Comparison of ENCODE assay signal across 8 cellular contexts in the genomic region with DNA sequence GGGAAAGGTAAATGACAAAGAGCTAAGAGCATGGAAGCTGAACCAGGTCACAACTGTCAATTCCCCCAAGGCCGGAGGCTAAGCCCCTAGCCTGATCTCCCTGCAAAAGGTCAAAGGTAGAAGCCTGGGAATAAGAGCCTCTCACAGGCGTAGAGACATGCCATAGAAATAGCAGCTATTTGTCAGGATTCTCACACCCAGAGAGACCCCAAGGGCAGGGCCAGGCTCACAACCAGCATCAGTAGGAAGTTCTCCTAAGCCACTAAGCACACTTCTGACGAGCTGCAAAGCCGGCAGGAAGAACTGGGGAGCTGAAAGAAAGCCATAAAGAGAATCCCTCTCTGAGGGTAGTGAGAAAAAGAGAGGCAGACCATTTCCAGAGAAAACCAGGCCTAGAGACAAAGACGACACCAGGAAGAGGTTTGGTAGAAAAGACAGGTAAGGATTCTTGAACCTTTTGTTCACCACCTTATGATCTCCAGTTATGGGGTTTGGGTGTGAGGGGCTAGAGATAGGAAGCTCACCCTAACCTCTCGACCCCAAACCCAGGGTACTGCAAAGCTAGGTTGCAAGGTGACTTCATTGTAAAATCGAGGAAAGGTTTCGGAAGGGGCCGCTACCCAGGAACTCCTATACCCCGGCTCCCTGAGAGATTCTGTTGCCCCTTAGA. TPM values are rescaled to one million over a fixed set of nuclear protein-coding genes. Genes with fewer than 3 reads are reported as not detected.
DNase-seq lines count a peak whose midpoint lies in the region; ATAC-seq and TF ChIP-seq lines count a peak whose summit lies in the region.

No MANE protein-coding gene starts in this region.

- H3K4me1 Mint-ChIP-seq in CD4-positive, alpha-beta T cell (ENCODE audit: low read depth), result peaks cover 44% of the 10 kb centered on the region
- H3K4me1 Mint-ChIP-seq in chondrocyte (ENCODE audit: low read depth), result peaks cover 30% of the 10 kb centered on the region

- no peaks in the 10 kb centered on the region for H3K9me3 Mint-ChIP-seq in CD4-positive, alpha-beta T cell
- no peaks in the 10 kb centered on the region for H3K9me3 Mint-ChIP-seq in chondrocyte (ENCODE audit: low read depth)

- no peak for ATAC-seq in CD4-positive, alpha-beta T cell (ENCODE audit: poor library complexity)

- H3K27ac ChIP-seq in CD4-positive, alpha-beta T cell (ENCODE audit: low read depth, low read length), result peak overlapping the region; percentile 65
- H3K27ac ChIP-seq in muscle layer of duodenum (ENCODE audit: low read length), result peak overlapping the region; percentile 10

- no peak overlapping the region for H2AFZ ChIP-seq in Loucy (ENCODE audit: low read length)

- peaks cover 59% of the 10 kb centered on the region for H3K79me2 ChIP-seq in Loucy (ENCODE audit: insufficient read depth, low read length)

- no peaks in the 10 kb centered on the region for H3K27me3 ChIP-seq in CD4-positive, alpha-beta T cell (ENCODE audit: control insufficient read depth, insufficient read depth, low read length)
- H3K27me3 ChIP-seq in Loucy (ENCODE audit: insufficient read depth, low read length, poor library complexity, severe bottlenecking) (no peaks in the 10 kb centered on the region), muscle layer of duodenum (ENCODE audit: low read depth, low read length) (no peaks in the 10 kb centered on the region)

- peak overlapping the region; percentile 99 for H3K27ac Mint-ChIP-seq in CD4-positive, alpha-beta T cell
- H3K27ac Mint-ChIP-seq in chondrocyte (ENCODE audit: unreplicated experiment), result peak overlapping the region; percentile 71

- no peaks in the 10 kb centered on the region for H3K9me2 ChIP-seq in Loucy (replicated peaks; ENCODE audit: low read depth, low read length)

- no peak for DNase-seq in CD4-positive, alpha-beta T cell
- no peak for DNase-seq in chondrocyte (ENCODE audit: low spot score)
- no peak for DNase-seq in HPDE6-E6E7 (ENCODE audit: extremely low spot score)
- no peak for DNase-seq in NCI-H526 (lab: John Stamatoyannopoulos, UW)
- DNase-seq in hepatic stellate cell (ENCODE audit: low spot score), result no peak
- no peak for DNase-seq in T1000 (lab: John Stamatoyannopoulos, UW)

- no peaks in the 10 kb centered on the region for H3K9me3 ChIP-seq in CD4-positive, alpha-beta T cell (ENCODE audit: control insufficient read depth, low read length)
- H3K9me3 ChIP-seq in Loucy (ENCODE audit: insufficient read depth, low read depth, low read length), result no peaks in the 10 kb centered on the region
- no peaks in the 10 kb centered on the region for H3K9me3 ChIP-seq in muscle layer of duodenum (ENCODE audit: control insufficient read depth in 1 of 2, low read length in 2 of 2)

- H3K27me3 Mint-ChIP-seq in CD4-positive, alpha-beta T cell, result peaks cover 5% of the 10 kb centered on the region
- no peaks in the 10 kb centered on the region for H3K27me3 Mint-ChIP-seq in chondrocyte (ENCODE audit: low read depth)

- H3K4me2 ChIP-seq in Loucy (ENCODE audit: low read depth, low read length, poor library complexity, severe bottlenecking), result peak overlapping the region; percentile 92

- H3K4me3 Mint-ChIP-seq in CD4-positive, alpha-beta T cell, result peak overlapping the region; percentile 96
- H3K4me3 Mint-ChIP-seq in chondrocyte (ENCODE audit: unreplicated experiment), result peak overlapping the region; percentile 74

- intact Hi-C loops in CD4-positive, alpha-beta T cell (cut with DNase I, micrococcal nuclease), result loop anchor here (1.0 to 5.0 kb wide), 9 partner anchors 27 to 446 kb away; a partner anchor contains a TSS

- peak overlapping the region; percentile 95 for H3K9ac ChIP-seq in Loucy (ENCODE audit: low read depth, low read length, poor library complexity, severe bottlenecking)

- no peaks in the 10 kb centered on the region for H3F3A ChIP-seq in Loucy (ENCODE audit: low read depth)

- H4K20me1 ChIP-seq in Loucy (ENCODE audit: insufficient read depth, low read length, poor library complexity, severe bottlenecking), result peaks cover 30% of the 10 kb centered on the region

- H3K36me3 ChIP-seq in Loucy (ENCODE audit: insufficient read depth, low read length) (peaks cover 25% of the 10 kb centered on the region), muscle layer of duodenum (ENCODE audit: control insufficient read depth in 1 of 2, insufficient read depth in 2 of 2, low read length in 2 of 2) (peaks cover 20 to 25% of the 10 kb centered on the region in 2 donors)

- H3K4me3 ChIP-seq in Loucy (ENCODE audit: low read length, poor library complexity, severe bottlenecking) (peak overlapping the region; percentile 96), muscle layer of duodenum (ENCODE audit: low read depth in 1 of 2, low read length in 2 of 2) (peak overlapping the region; percentile 59 to 85)

- CTCF ChIA-PET in CD4-positive, alpha-beta T cell (lab: Charles Lee), result interaction anchor here (0.6 to 4.7 kb wide), 8 partner anchors 13 to 83 kb away, joined by 3 to 138 read pairs (median 20); a partner anchor contains a TSS

- no peak for TF ChIP-seq CTCF in CD4-positive, alpha-beta T cell (IDR thresholded peaks at IDR 0.05)
- no peak for TF ChIP-seq CTCF in Loucy (conservative IDR thresholded peaks at IDR 0.05; ENCODE audit: low read length)
- no peak for TF ChIP-seq CTCF in chondrocyte (IDR thresholded peaks at IDR 0.05)

- peaks cover 65% of the 10 kb centered on the region for H3K36me3 Mint-ChIP-seq in CD4-positive, alpha-beta T cell (ENCODE audit: low read depth)
- H3K36me3 Mint-ChIP-seq in chondrocyte (ENCODE audit: low read depth), result peaks cover 10% of the 10 kb centered on the region

- POLR2A ChIA-PET in CD4-positive, alpha-beta T cell (lab: Charles Lee), result interaction anchor here (0.7 to 4.1 kb wide), 16 partner anchors 12 to 450 kb away, joined by 3 to 116 read pairs (median 10); a partner anchor contains a TSS

- H3K4me1 ChIP-seq in Loucy (ENCODE audit: insufficient read depth, low read length, poor library complexity, severe bottlenecking) (peaks cover 25% of the 10 kb centered on the region), muscle layer of duodenum (ENCODE audit: control insufficient read depth in 1 of 2, insufficient read depth in 2 of 2, low read length in 2 of 2) (peaks cover 5 to 25% of the 10 kb centered on the region in 2 donors)

RNA-seq across cellular contexts. Expression of a gene that starts 1.0 kb away (rescaled TPM):
- 100 to 1,000 TPM; 104 to 109 TPM for total RNA-seq in CD4-positive, alpha-beta T cell
- 50.4 to 96.7 TPM (median 57.4 TPM) in 3 replicates for total RNA-seq in chondrocyte

RNA-seq across cellular contexts. Expression of a gene that starts 30.1 kb away (rescaled TPM):
- 100 to 1,000 TPM; 670 to 673 TPM for total RNA-seq in CD4-positive, alpha-beta T cell
- total RNA-seq in chondrocyte, result 1,367 to 2,282 TPM (median 2,236 TPM) in 3 replicates

RNA-seq across cellular contexts. Expression of a gene that starts 33.5 kb away (rescaled TPM):
- 10 to 100 TPM; 28.0 to 32.4 TPM for total RNA-seq in CD4-positive, alpha-beta T cell
- total RNA-seq in chondrocyte, result 59.2 to 103 TPM (median 99.7 TPM) in 3 replicates

RNA-seq across cellular contexts. Expression of a gene that starts 35.9 kb away (rescaled TPM):
- 1 to 10 TPM; 6.2 to 6.4 TPM for total RNA-seq in CD4-positive, alpha-beta T cell
- 70.5 to 79.7 TPM (median 75.2 TPM) in 3 replicates for total RNA-seq in chondrocyte

RNA-seq across cellular contexts. Expression of a gene that starts 35.9 kb away (rescaled TPM):
- total RNA-seq in CD4-positive, alpha-beta T cell, result 1 to 10 TPM; 7.6 to 9.1 TPM
- 36.6 to 50.7 TPM (median 38.7 TPM) in 3 replicates for total RNA-seq in chondrocyte
